ENCODE assay signal across 18 cellular contexts in genomic region chr2:222142027-222142426, GRCh38.
A peak's percentile ranks its signal among the peaks of the same experiment; 100 is the strongest.
DNase-seq lines count a peak whose midpoint lies in the region; FAIRE-seq and TF ChIP-seq lines count a peak whose summit lies in the region.
"Had no signal": no experiment of that assay in that cellular context is flagged by ENCODE, and none has a peak within 500 bp of the region (broad histone marks: within the 10 kb centered on the region; RNA-seq: fewer than 3 reads in every experiment).

No MANE protein-coding gene starts in this region.

- H3K4me3 ChIP-seq in bronchial epithelial cell (ENCODE audit: low read depth, low read length) = no peak overlapping the region
- H3K4me3 ChIP-seq in MG63 = no peak overlapping the region
- H3K4me3 ChIP-seq: upper lobe of left lung had no signal

- POLR2A ChIA-PET in activated CD4-positive, alpha-beta memory T cell treated with anti-CD3 and anti-CD28 coated beads, Interleukin-2, amount 10 ng/mL, durations not matched to agents 7 days and 5 days (lab: Charles Lee) = no interaction called here

- CTCF ChIA-PET in activated naive CD4-positive, alpha-beta T cell treated with anti-CD3 and anti-CD28 coated beads, Interleukin-2, amount 10 ng/mL, durations not matched to agents 7 days and 5 days (lab: Charles Lee) = no interaction called here
- CTCF ChIA-PET in activated CD4-positive, alpha-beta memory T cell treated with anti-CD3 and anti-CD28 coated beads, Interleukin-2, amount 10 ng/mL, durations not matched to agents 7 days and 5 days (lab: Charles Lee) = no interaction called here

- TF ChIP-seq CTCF in bronchial epithelial cell (IDR thresholded peaks at IDR 0.05; ENCODE audit: insufficient read depth, low read length, severe bottlenecking) = no peak

- H3K27me3 ChIP-seq in bronchial epithelial cell (ENCODE audit: control insufficient read depth, insufficient read depth, low read length) = no peaks in the 10 kb centered on the region
- H3K27me3 ChIP-seq in MG63 = no peaks in the 10 kb centered on the region; the same call in 1 of the 2 replicates
- H3K27me3 ChIP-seq: upper lobe of left lung had no signal

- H3K9me3 ChIP-seq in MG63 = no peaks in the 10 kb centered on the region
- H3K9me3 ChIP-seq: upper lobe of left lung had no signal

- H3K27me3 Mint-ChIP-seq in activated naive CD4-positive, alpha-beta T cell treated with anti-CD3 and anti-CD28 coated beads, Interleukin-2, amount 10 ng/mL, durations not matched to agents 7 days and 5 days = no peaks in the 10 kb centered on the region
- no peaks in the 10 kb centered on the region for H3K27me3 Mint-ChIP-seq in activated CD4-positive, alpha-beta memory T cell treated with anti-CD3 and anti-CD28 coated beads, Interleukin-2, amount 10 ng/mL, durations not matched to agents 7 days and 5 days
- H3K27me3 Mint-ChIP-seq: natural killer cell treated with Interleukin-12 subunit alpha and Interleukin-12 subunit beta and Interleukin-15 and Interleukin-18, amount 100 ng/mL, for 72 hours; progenitor cell of endocrine pancreas; stimulated activated naive CD8-positive, alpha-beta T cell treated with anti-CD3 and anti-CD28 coated beads, Interleukin-15, Interleukin-2, amounts not matched to agents 100 ng/mL and 50 ng/mL, for 24 hours had no signal

- H3K27ac Mint-ChIP-seq in activated naive CD4-positive, alpha-beta T cell treated with anti-CD3 and anti-CD28 coated beads, Interleukin-2, amount 10 ng/mL, durations not matched to agents 7 days and 5 days = no peak overlapping the region
- no peak overlapping the region for H3K27ac Mint-ChIP-seq in activated CD4-positive, alpha-beta memory T cell treated with anti-CD3 and anti-CD28 coated beads, Interleukin-2, amount 10 ng/mL, durations not matched to agents 7 days and 5 days
- H3K27ac Mint-ChIP-seq: CD8-positive, alpha-beta T cell; natural killer cell treated with Interleukin-12 subunit alpha and Interleukin-12 subunit beta and Interleukin-15 and Interleukin-18, amount 100 ng/mL, for 72 hours; progenitor cell of endocrine pancreas; stimulated activated naive CD8-positive, alpha-beta T cell treated with anti-CD3 and anti-CD28 coated beads, Interleukin-15, Interleukin-2, amounts not matched to agents 100 ng/mL and 50 ng/mL, for 24 hours had no signal

- FAIRE-seq in bronchial epithelial cell (lab: Jason Lieb, UNC) = peak; percentile 92
- FAIRE-seq: HepG2 had no signal

- no peaks in the 10 kb centered on the region for H3K4me1 Mint-ChIP-seq in activated naive CD4-positive, alpha-beta T cell treated with anti-CD3 and anti-CD28 coated beads, Interleukin-2, amount 10 ng/mL, durations not matched to agents 7 days and 5 days
- H3K4me1 Mint-ChIP-seq in activated CD4-positive, alpha-beta memory T cell treated with anti-CD3 and anti-CD28 coated beads, Interleukin-2, amount 10 ng/mL, durations not matched to agents 7 days and 5 days = no peaks in the 10 kb centered on the region

- no peaks in the 10 kb centered on the region for H3K36me3 Mint-ChIP-seq in activated naive CD4-positive, alpha-beta T cell treated with anti-CD3 and anti-CD28 coated beads, Interleukin-2, amount 10 ng/mL, durations not matched to agents 7 days and 5 days
- no peaks in the 10 kb centered on the region for H3K36me3 Mint-ChIP-seq in activated CD4-positive, alpha-beta memory T cell treated with anti-CD3 and anti-CD28 coated beads, Interleukin-2, amount 10 ng/mL, durations not matched to agents 7 days and 5 days (ENCODE audit: low read depth)
- H3K36me3 Mint-ChIP-seq: CD8-positive, alpha-beta T cell; natural killer cell treated with Interleukin-12 subunit alpha and Interleukin-12 subunit beta and Interleukin-15 and Interleukin-18, amount 100 ng/mL, for 72 hours had no signal

- H3K36me3 ChIP-seq in bronchial epithelial cell (ENCODE audit: control insufficient read depth, insufficient read depth, low read length) = no peaks in the 10 kb centered on the region
- H3K36me3 ChIP-seq in MG63 = no peaks in the 10 kb centered on the region
- H3K36me3 ChIP-seq: upper lobe of left lung had no signal

- DNase-seq in GM04504 (ENCODE audit: low read depth) (peak; percentile 10), NCI-H226 (peak; percentile 87), bronchial epithelial cell (ENCODE audit: low read depth) (peak; percentile 99), renal cortical epithelial cell (ENCODE audit: low read depth) (peak; percentile 87), MG63 (no peak)
- no peak for DNase-seq in activated naive CD4-positive, alpha-beta T cell treated with anti-CD3 and anti-CD28 coated beads, Interleukin-2, amount 10 ng/mL, durations not matched to agents 7 days and 5 days
- DNase-seq in activated CD4-positive, alpha-beta memory T cell treated with anti-CD3 and anti-CD28 coated beads, Interleukin-2, amount 10 ng/mL, durations not matched to agents 7 days and 5 days = no peak
- DNase-seq in stimulated activated CD4-positive, alpha-beta T cell treated with anti-CD3 and anti-CD28 coated beads, Interleukin-15, amount 100 ng/mL, for 24 hours = no peak
- DNase-seq: activated CD4-positive, CD25-positive, alpha-beta regulatory T cell; amygdala; CD8-positive, alpha-beta T cell; GDM1; NCI-H1930 had no signal

- peaks cover 4% of the 10 kb centered on the region for H3K9me3 Mint-ChIP-seq in activated naive CD4-positive, alpha-beta T cell treated with anti-CD3 and anti-CD28 coated beads, Interleukin-2, amount 10 ng/mL, durations not matched to agents 7 days and 5 days
- H3K9me3 Mint-ChIP-seq in activated CD4-positive, alpha-beta memory T cell treated with anti-CD3 and anti-CD28 coated beads, Interleukin-2, amount 10 ng/mL, durations not matched to agents 7 days and 5 days = peaks cover 3% of the 10 kb centered on the region
- H3K9me3 Mint-ChIP-seq: CD8-positive, alpha-beta T cell had no signal

- H3K4me3 Mint-ChIP-seq in activated naive CD4-positive, alpha-beta T cell treated with anti-CD3 and anti-CD28 coated beads, Interleukin-2, amount 10 ng/mL, durations not matched to agents 7 days and 5 days = no peak overlapping the region
- no peak overlapping the region for H3K4me3 Mint-ChIP-seq in activated CD4-positive, alpha-beta memory T cell treated with anti-CD3 and anti-CD28 coated beads, Interleukin-2, amount 10 ng/mL, durations not matched to agents 7 days and 5 days
- H3K4me3 Mint-ChIP-seq: CD8-positive, alpha-beta T cell; natural killer cell treated with Interleukin-12 subunit alpha and Interleukin-12 subunit beta and Interleukin-15 and Interleukin-18, amount 100 ng/mL, for 72 hours; stimulated activated naive CD8-positive, alpha-beta T cell treated with anti-CD3 and anti-CD28 coated beads, Interleukin-15, Interleukin-2, amounts not matched to agents 100 ng/mL and 50 ng/mL, for 24 hours had no signal

Comparison
In these comparisons a context has a peak if more than half of its experiments do, and no peak if none do; other contexts are left out.
1. DNase-seq: peak in GM04504 (single experiment), NCI-H226 (single experiment), bronchial epithelial cell (single experiment) and renal cortical epithelial cell (single experiment); none in MG63 (single experiment), activated naive CD4-positive, alpha-beta T cell treated with anti-CD3 and anti-CD28 coated beads, Interleukin-2, amount 10 ng/mL, durations not matched to agents 7 days and 5 days (single experiment), activated CD4-positive, alpha-beta memory T cell treated with anti-CD3 and anti-CD28 coated beads, Interleukin-2, amount 10 ng/mL, durations not matched to agents 7 days and 5 days (single experiment) and stimulated activated CD4-positive, alpha-beta T cell treated with anti-CD3 and anti-CD28 coated beads, Interleukin-15, amount 100 ng/mL, for 24 hours (single experiment).